9 cellular contexts compared by ENCODE assay signal in genomic region chr11:60950933-60951610, GRCh38. TPM values are rescaled to one million over a fixed set of nuclear protein-coding genes. Genes with fewer than 3 reads are reported as not detected.
DNase-seq lines count a peak whose midpoint lies in the region; ATAC-seq and TF ChIP-seq lines count a peak whose summit lies in the region.
"Had no signal": no experiment of that assay in that cellular context is flagged by ENCODE, and none has a peak within 500 bp of the region (broad histone marks: within the 10 kb centered on the region; RNA-seq: fewer than 3 reads in every experiment).

No MANE protein-coding gene starts in this region.

- no peak overlapping the region; a peak in 1 of 7 replicates for H3K27ac Mint-ChIP-seq in H9
- H3K27ac Mint-ChIP-seq in activated naive CD8-positive, alpha-beta T cell treated with anti-CD3 and anti-CD28 coated beads for 36 hours: no peak overlapping the region

- H2BK5ac ChIP-seq in H9 (ENCODE audit: insufficient read length, low read length): no peak overlapping the region

- H3K27me3 ChIP-seq in H9 (ENCODE audit: insufficient read depth, low read length): no peaks in the 10 kb centered on the region; the same call in 1 of the 2 replicates
- no peaks in the 10 kb centered on the region for H3K27me3 ChIP-seq in stomach smooth muscle (ENCODE audit: control insufficient read depth in 1 of 2, insufficient read depth in 2 of 2, low read length in 2 of 2)

- no peak overlapping the region for H2BK120ac ChIP-seq in H9 (ENCODE audit: low read depth, low read length, poor library complexity, severe bottlenecking)

- peaks cover 0 to 4% (median 0%) of the 10 kb centered on the region in 3 experiments; a peak in 4 of 7 replicates for H3K36me3 Mint-ChIP-seq in H9 (ENCODE audit: insufficient read depth in 1 of 3, low read depth in 3 of 3)
- H3K36me3 Mint-ChIP-seq in activated naive CD8-positive, alpha-beta T cell treated with anti-CD3 and anti-CD28 coated beads for 36 hours: no peaks in the 10 kb centered on the region

- H3K9ac ChIP-seq in H9 (ENCODE audit: extremely low read depth, insufficient read length, low read length): no peak overlapping the region
- H3K9ac ChIP-seq in stomach smooth muscle (ENCODE audit: low read length in 2 of 2): peak overlapping the region in 1 of 2 donors; percentile 61

- H3K9me3 ChIP-seq in H9 (ENCODE audit: control insufficient read depth, low read depth, low read length): no peaks in the 10 kb centered on the region
- H3K9me3 ChIP-seq in stomach smooth muscle (ENCODE audit: control insufficient read depth in 2 of 2, low read length in 2 of 2): no peaks in the 10 kb centered on the region

- H4K8ac ChIP-seq in H9 (replicated peaks; ENCODE audit: insufficient read length, low read depth, low read length): no peak overlapping the region

- H3K27ac ChIP-seq in H9 (ENCODE audit: insufficient read length, low read depth, low read length): no peak overlapping the region
- H3K27ac ChIP-seq in stomach smooth muscle (ENCODE audit: low read length): no peak overlapping the region

- no peaks in the 10 kb centered on the region for H4K20me1 ChIP-seq in H9 (ENCODE audit: control insufficient read depth, insufficient read depth, insufficient read length)

- H4K5ac ChIP-seq in H9 (ENCODE audit: insufficient read length, low read depth, low read length): no peak overlapping the region

- no peaks in the 10 kb centered on the region for H3K9me3 Mint-ChIP-seq in H9
- no peaks in the 10 kb centered on the region for H3K9me3 Mint-ChIP-seq in activated naive CD8-positive, alpha-beta T cell treated with anti-CD3 and anti-CD28 coated beads for 36 hours

- peak overlapping the region; percentile 77 for H3K14ac ChIP-seq in H9 (ENCODE audit: insufficient read depth, low read length)

- H3K23me2 ChIP-seq in H9 (ENCODE audit: insufficient read length, low read depth, low read length, poor library complexity, severe bottlenecking): peaks cover 15% of the 10 kb centered on the region

- H3K27me3 Mint-ChIP-seq in H9 (ENCODE audit: low read depth): peaks cover 50% of the 10 kb centered on the region
- no peaks in the 10 kb centered on the region for H3K27me3 Mint-ChIP-seq in activated naive CD8-positive, alpha-beta T cell treated with anti-CD3 and anti-CD28 coated beads for 36 hours

- intact Hi-C loops in lower leg skin (cut with DNase I; ENCODE audit: low total_unique reads): no loop called here

- no peak overlapping the region for H2BK20ac ChIP-seq in H9 (ENCODE audit: low read depth, low read length, poor library complexity, severe bottlenecking)

- no peak for TF ChIP-seq POLR2A in lower leg skin (IDR thresholded peaks at IDR 0.05)

- H3K4me1 ChIP-seq in H9 (ENCODE audit: insufficient read depth, low read length) (no peaks in the 10 kb centered on the region), stomach smooth muscle (ENCODE audit: control insufficient read depth, insufficient read depth, low read length) (peaks cover 24% of the 10 kb centered on the region)

- H3K79me1 ChIP-seq in H9 (ENCODE audit: insufficient read depth, low read depth, low read length, poor library complexity, severe bottlenecking): no peaks in the 10 kb centered on the region

- no peak overlapping the region for H3K56ac ChIP-seq in H9 (ENCODE audit: insufficient read length, low read depth, low read length)

- H3K4me3 ChIP-seq in lower leg skin (ENCODE audit: low read depth, poor library complexity, severe bottlenecking): peak overlapping the region; percentile 22
- peak overlapping the region; percentile 68 to 74 for H3K4me3 ChIP-seq in stomach smooth muscle (ENCODE audit: low read length in 2 of 2)

- H3T11ph ChIP-seq in H9 (ENCODE audit: low read length): no peak overlapping the region

- no peak overlapping the region for H3K4ac ChIP-seq in H9 (ENCODE audit: low read depth, low read length)

- H3K18ac ChIP-seq in H9 (ENCODE audit: insufficient read length, low read depth, low read length): peak overlapping the region; percentile 4

- no peak overlapping the region for H2AFZ ChIP-seq in H9 (ENCODE audit: low read length)

- H2BK15ac ChIP-seq in H9 (ENCODE audit: low read depth, low read length): no peak overlapping the region

- TF ChIP-seq CTCF in H9 (conservative IDR thresholded peaks at IDR 0.05) (no peak), lower leg skin (IDR thresholded peaks at IDR 0.05) (no peak)

- peak overlapping the region; percentile 61 for H3K4me2 ChIP-seq in H9 (ENCODE audit: insufficient read depth, insufficient read length, low read length)

- no peak overlapping the region for H2BK12ac ChIP-seq in H9 (ENCODE audit: insufficient read length, low read depth, low read length)

- no peak for ATAC-seq in GM18520 (IDR thresholded peaks at IDR 0.05; ENCODE audit: unreplicated experiment)

- H3K4me3 Mint-ChIP-seq in H9: peak overlapping the region; percentile 51 to 81
- peak overlapping the region; percentile 83 for H3K4me3 Mint-ChIP-seq in activated naive CD8-positive, alpha-beta T cell treated with anti-CD3 and anti-CD28 coated beads for 36 hours

- DNase-seq in H9 (peak; percentile 59), lower leg skin (ENCODE audit: low spot score in 2 of 2) (no peak), kidney tubule cell (ENCODE audit: low spot score) (no peak), hypothalamus (lab: John Stamatoyannopoulos, UW) (no peak), NCI-H748 (lab: John Stamatoyannopoulos, UW; ENCODE audit: unreplicated experiment) (no peak)
- peak; percentile 59 for DNase-seq in activated naive CD8-positive, alpha-beta T cell treated with anti-CD3 and anti-CD28 coated beads for 36 hours
- DNase-seq: NCI-H524 had no signal

- peaks cover 0 to 5% of the 10 kb centered on the region in 2 donors for H3K36me3 ChIP-seq in stomach smooth muscle (ENCODE audit: control insufficient read depth in 2 of 2, insufficient read depth in 2 of 2, low read length in 2 of 2)

- no peak overlapping the region for H2AK5ac ChIP-seq in H9 (ENCODE audit: insufficient read length, low read length)

- no peaks in the 10 kb centered on the region for H3K79me2 ChIP-seq in H9 (ENCODE audit: insufficient read depth, low read length)

- WGBS in H9 (ENCODE audit: extremely low coverage, insufficient read length, low lambda C conversion rate): no CpG with 5 or more reads among the region's 86 CpGs
- 34 to 39% methylated on average over 25 to 56 of the region's 86 CpGs for WGBS in lower leg skin, 2 donors

- H4K91ac ChIP-seq in H9 (ENCODE audit: insufficient read length, low read depth, low read length): no peak overlapping the region

- H3K23ac ChIP-seq in H9 (ENCODE audit: insufficient read length, low read depth, low read length): no peak overlapping the region

- H3K4me1 Mint-ChIP-seq in H9: peaks cover 36 to 44% of the 10 kb centered on the region in 2 experiments
- peaks cover 23% of the 10 kb centered on the region for H3K4me1 Mint-ChIP-seq in activated naive CD8-positive, alpha-beta T cell treated with anti-CD3 and anti-CD28 coated beads for 36 hours

RNA-seq across cellular contexts. Expression of gene SLC15A3, which starts 0.9 kb away (rescaled TPM):
- total RNA-seq in H9 (2021) (7.0 and 8.1 TPM in 2 replicates), lower leg skin (1 to 10 TPM; 4.4 to 7.4 (median 5.4) TPM)
- total RNA-seq in activated naive CD8-positive, alpha-beta T cell treated with anti-CD3 and anti-CD28 coated beads for 36 hours: 1 to 10 TPM; 6.3 to 6.9 TPM

RNA-seq across cellular contexts. Expression of gene CD6, which starts 20.4 kb away (rescaled TPM):
- not detected in 2 replicates for total RNA-seq in H9 (2021)
- 100 to 1,000 TPM; 167 to 169 TPM for total RNA-seq in activated naive CD8-positive, alpha-beta T cell treated with anti-CD3 and anti-CD28 coated beads for 36 hours
- 1 to 10 TPM in 3 of 4 donors, under 1 TPM in 1; 0.42 to 2.7 (median 1.8) TPM for total RNA-seq in lower leg skin

RNA-seq across cellular contexts. Expression of gene TMEM132A, which starts 26.8 kb away (rescaled TPM):
- 84.5 and 95.5 TPM in 2 replicates for total RNA-seq in H9 (2021)
- total RNA-seq in activated naive CD8-positive, alpha-beta T cell treated with anti-CD3 and anti-CD28 coated beads for 36 hours: 1 to 10 TPM; 1.3 to 1.4 TPM
- 10 to 100 TPM in 1 of 4 donors, 1 to 10 TPM in 3; 2.9 to 13.7 (median 5.3) TPM for total RNA-seq in lower leg skin

RNA-seq across cellular contexts. Expression of gene TMEM109, which starts 37.1 kb away (rescaled TPM):
- total RNA-seq in H9 (2021) (36.4 and 38.0 TPM in 2 replicates), lower leg skin (100 to 1,000 TPM in 1 of 4 donors, 10 to 100 TPM in 3; 62.1 to 101 (median 81.8) TPM)
- total RNA-seq in activated naive CD8-positive, alpha-beta T cell treated with anti-CD3 and anti-CD28 coated beads for 36 hours: 100 to 1,000 TPM; 109 to 113 TPM

RNA-seq across cellular contexts. Expression of gene PRPF19, which starts 44.7 kb away (rescaled TPM):
- total RNA-seq in H9 (2021): 130 and 132 TPM in 2 replicates
- 100 to 1,000 TPM; 209 to 213 TPM for total RNA-seq in activated naive CD8-positive, alpha-beta T cell treated with anti-CD3 and anti-CD28 coated beads for 36 hours
- 100 to 1,000 TPM in 3 of 4 donors, 10 to 100 TPM in 1; 75.3 to 119 (median 108) TPM for total RNA-seq in lower leg skin

Comparison
In these comparisons a context has a peak if more than half of its experiments do, and no peak if none do; other contexts are left out.
1. DNase-seq: peak in H9 (single experiment) and activated naive CD8-positive, alpha-beta T cell treated with anti-CD3 and anti-CD28 coated beads for 36 hours (single experiment); none in lower leg skin (0 of 2), kidney tubule cell (single experiment), hypothalamus (0 of 51) and NCI-H748 (single experiment).
2. RNA of gene CD6, which starts 20.4 kb away (total RNA-seq): 167 to 169 TPM in activated naive CD8-positive, alpha-beta T cell treated with anti-CD3 and anti-CD28 coated beads for 36 hours; 0.42 to 2.7 TPM in lower leg skin and not detected in H9; every median in the first group is over 10 times any median in the second.